Comparison of ENCODE assay signal across 17 cellular contexts in the genomic region with DNA sequence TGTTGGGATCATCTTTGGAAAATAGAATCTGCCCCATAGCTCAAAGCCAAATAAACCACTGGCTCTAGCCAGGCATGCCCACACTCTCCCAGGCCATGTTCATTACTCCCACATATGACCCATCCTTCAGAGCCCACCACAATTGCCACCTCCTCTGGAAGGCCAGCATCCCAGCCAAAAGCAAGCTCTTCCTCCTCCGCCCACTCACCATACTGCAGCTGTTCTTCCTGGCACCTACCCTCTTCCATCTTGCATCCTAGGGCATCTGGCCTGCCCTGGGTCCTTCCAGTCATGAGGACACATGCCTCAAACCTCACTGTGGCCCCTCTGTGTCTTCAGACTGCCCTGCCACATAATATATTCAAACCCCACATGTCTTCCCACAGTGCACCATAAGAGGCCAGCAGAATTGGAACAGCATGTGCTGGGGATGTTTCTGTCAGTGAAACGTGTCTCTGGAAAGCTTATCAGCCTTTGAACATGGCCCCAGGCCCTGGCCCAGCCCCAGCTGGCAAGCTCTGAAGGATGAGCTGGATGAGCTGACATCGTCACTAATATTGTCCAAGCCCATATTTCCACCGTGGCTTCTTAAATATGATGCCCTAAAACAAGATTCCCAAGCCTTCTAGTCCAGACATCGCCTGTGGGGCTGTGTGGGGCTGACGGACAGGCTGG.
"Had no signal": no experiment of that assay in that cellular context is flagged by ENCODE, and none has a peak within 500 bp of the region (broad histone marks: within the 10 kb centered on the region; RNA-seq: fewer than 3 reads in every experiment).

No MANE protein-coding gene starts in this region.

- DNase-seq: activated CD4-positive, alpha-beta T cell treated with anti-CD3 and anti-CD28 coated beads for 48 hours; activated CD8-positive, alpha-beta memory T cell treated with anti-CD3 and anti-CD28 coated beads, Interleukin-2, amount 50 U/mL, for 4 hours; activated CD8-positive, alpha-beta T cell treated with anti-CD3 and anti-CD28 coated beads for 36 hours; activated gamma-delta T cell; activated T-cell treated with anti-CD3 and anti-CD28 coated beads, Interleukin-2, amount 50 U/mL, for 48 hours; amygdala; body of pancreas; central memory CD4-positive, alpha-beta T cell; effector CD8-positive, alpha-beta T cell; gastrocnemius medialis; heart right ventricle; psoas muscle; spleen; SW 1271 had no signal

- ATAC-seq: activated CD8-positive, alpha-beta T cell treated with anti-CD3 and anti-CD28 coated beads for 36 hours; body of pancreas; sciatic nerve had no signal

- H3K4me3 ChIP-seq: body of pancreas, gastrocnemius medialis, heart right ventricle, psoas muscle, spleen, suprapubic skin, upper lobe of left lung had no signal

- H3K9me3 ChIP-seq: body of pancreas, gastrocnemius medialis, heart right ventricle, psoas muscle, spleen, suprapubic skin, upper lobe of left lung had no signal

- H3K4me1 ChIP-seq: body of pancreas, gastrocnemius medialis, psoas muscle, spleen, upper lobe of left lung had no signal

- H3K27me3 ChIP-seq: body of pancreas, gastrocnemius medialis, spleen, upper lobe of left lung had no signal

- H3K27ac ChIP-seq: body of pancreas, gastrocnemius medialis, heart right ventricle, psoas muscle, spleen, suprapubic skin, upper lobe of left lung had no signal

- H3K36me3 ChIP-seq: gastrocnemius medialis, heart right ventricle, spleen, suprapubic skin, upper lobe of left lung had no signal
